ENCODE assay signal across 12 cellular contexts in genomic region chr9:35617548-35617947, GRCh38. TPM values are rescaled to one million over a fixed set of nuclear protein-coding genes. Genes with fewer than 3 reads are reported as not detected.
DNase-seq lines count a peak whose midpoint lies in the region; ATAC-seq and TF ChIP-seq lines count a peak whose summit lies in the region.
"Had no signal": no experiment of that assay in that cellular context is flagged by ENCODE, and none has a peak within 500 bp of the region (broad histone marks: within the 10 kb centered on the region; RNA-seq: fewer than 3 reads in every experiment).

No MANE protein-coding gene starts in this region.

- H3K27ac ChIP-seq in BLaER1 treated with 17β-estradiol and CSF1 and Interleukin-3, amounts not matched to agents 10 nM and 100 nM: peak overlapping the region; percentile 68 to 97 (median 94)
- H3K27ac ChIP-seq in HUES48 (ENCODE audit: low read depth, low read length): no peak overlapping the region
- no peak overlapping the region for H3K27ac ChIP-seq in duodenal mucosa (ENCODE audit: low read depth, low read length)
- H3K27ac ChIP-seq: foreskin keratinocyte, vagina had no signal

- H3K9me3 ChIP-seq in BLaER1 treated with 17β-estradiol and CSF1 and Interleukin-3, amounts not matched to agents 10 nM and 100 nM (replicated peaks in 1 of 11): no peaks in the 10 kb centered on the region
- H3K9me3 ChIP-seq in HUES48 (ENCODE audit: control insufficient read depth, insufficient read depth, low read length) (no peaks in the 10 kb centered on the region), duodenal mucosa (ENCODE audit: control insufficient read depth in 1 of 2, low read length in 2 of 2) (no peaks in the 10 kb centered on the region)
- H3K9me3 ChIP-seq: vagina had no signal

- H3K27me3 Mint-ChIP-seq in neural crest cell (ENCODE audit: low read depth): peaks cover 63% of the 10 kb centered on the region

- peaks cover 0 to 40% (median 25%) of the 10 kb centered on the region in 11 experiments; a peak in 16 of 22 replicates for H3K36me3 ChIP-seq in BLaER1 treated with 17β-estradiol and CSF1 and Interleukin-3, amounts not matched to agents 10 nM and 100 nM
- H3K36me3 ChIP-seq in HUES48 (ENCODE audit: control insufficient read depth, insufficient read depth, low read length) (no peaks in the 10 kb centered on the region), duodenal mucosa (ENCODE audit: control insufficient read depth in 1 of 2, insufficient read depth in 2 of 2, low read length in 2 of 2) (no peaks in the 10 kb centered on the region)
- H3K36me3 ChIP-seq: vagina had no signal

- DNase-seq in neural crest cell (ENCODE audit: low read depth, low spot score) (no peak), germinal center (ENCODE audit: low spot score) (no peak)
- no peak for DNase-seq in stimulated activated CD4-positive, alpha-beta T cell treated with anti-CD3 and anti-CD28 coated beads, Interleukin-15, amount 100 ng/mL, for 24 hours
- DNase-seq: DMS153, foreskin keratinocyte, NCI-H2081 treated with DMSO at 0.1 percent for 48 hours had no signal

- peak overlapping the region; percentile 85 to 100 (median 96) for H3K4me2 ChIP-seq in BLaER1 treated with 17β-estradiol and CSF1 and Interleukin-3, amounts not matched to agents 10 nM and 100 nM

- peaks cover 0 to 16% (median 0%) of the 10 kb centered on the region in 11 experiments; a peak in 3 of 22 replicates for H4K20me1 ChIP-seq in BLaER1 treated with 17β-estradiol and CSF1 and Interleukin-3, amounts not matched to agents 10 nM and 100 nM

- peak overlapping the region; percentile 56 to 70 (median 62) for H3K4me3 ChIP-seq in BLaER1 treated with 17β-estradiol and CSF1 and Interleukin-3, amounts not matched to agents 10 nM and 100 nM
- H3K4me3 ChIP-seq in HUES48 (ENCODE audit: low read depth, low read length) (peak overlapping the region; percentile 69), duodenal mucosa (ENCODE audit: low read depth in 1 of 2, low read length in 2 of 2) (peak overlapping the region; percentile 60 to 63)

- H3K9me3 Mint-ChIP-seq in neural crest cell: no peaks in the 10 kb centered on the region

- no peaks in the 10 kb centered on the region for H3K4me1 Mint-ChIP-seq in neural crest cell

- no peak for TF ChIP-seq CTCF in neural crest cell (conservative IDR thresholded peaks at IDR 0.05)

- H3K27ac Mint-ChIP-seq in neural crest cell (ENCODE audit: unreplicated experiment): no peak overlapping the region

- ATAC-seq in GM18868 (IDR thresholded peaks at IDR 0.05; ENCODE audit: unreplicated experiment) (no peak), HG03442 (IDR thresholded peaks at IDR 0.05; ENCODE audit: unreplicated experiment) (no peak)

- peak overlapping the region; percentile 59 for H3K4me3 Mint-ChIP-seq in neural crest cell

- H3K4me1 ChIP-seq in BLaER1 treated with 17β-estradiol and CSF1 and Interleukin-3, amounts not matched to agents 10 nM and 100 nM: peaks cover 74 to 98% (median 85%) of the 10 kb centered on the region in 10 experiments
- peaks cover 3% of the 10 kb centered on the region; the same call in 1 of the 2 replicates for H3K4me1 ChIP-seq in HUES48 (ENCODE audit: control insufficient read depth, insufficient read depth, low read length)
- H3K4me1 ChIP-seq in duodenal mucosa (ENCODE audit: control insufficient read depth in 1 of 2, insufficient read depth in 2 of 2, low read length in 2 of 2): peaks cover 4 to 19% of the 10 kb centered on the region in 2 donors
- H3K4me1 ChIP-seq: foreskin keratinocyte had no signal

- H3K36me3 Mint-ChIP-seq in neural crest cell (ENCODE audit: low read depth): no peaks in the 10 kb centered on the region

- H3K27me3 ChIP-seq in BLaER1 treated with 17β-estradiol and CSF1 and Interleukin-3, amounts not matched to agents 10 nM and 100 nM: no peaks in the 10 kb centered on the region
- peaks cover 25% of the 10 kb centered on the region for H3K27me3 ChIP-seq in HUES48 (ENCODE audit: control insufficient read depth, insufficient read depth, low read length)
- peaks cover 3% of the 10 kb centered on the region in 2 donors for H3K27me3 ChIP-seq in duodenal mucosa (ENCODE audit: control insufficient read depth in 1 of 2, insufficient read depth in 2 of 2, low read length in 2 of 2)
- H3K27me3 ChIP-seq: vagina had no signal

- H3K9ac ChIP-seq in BLaER1 treated with 17β-estradiol and CSF1 and Interleukin-3, amounts not matched to agents 10 nM and 100 nM: peak overlapping the region; percentile 70 to 84 (median 76)
- H3K9ac ChIP-seq in HUES48 (ENCODE audit: low read depth, low read length) (0 out of 2 replicates have a peak overlapping the region, but pooled peaks have one; percentile 40), duodenal mucosa (ENCODE audit: low read depth in 1 of 2, low read length in 2 of 2) (peak overlapping the region; percentile 28 to 65)

RNA-seq across cellular contexts. Expression of gene CD72, which starts 0.7 kb away (rescaled TPM):
- 1.4 and 2.0 TPM in 2 replicates for total RNA-seq in neural crest cell

RNA-seq across cellular contexts. Expression of gene TESK1, which starts 12.5 kb away (rescaled TPM):
- total RNA-seq in neural crest cell: 42.7 and 47.6 TPM in 2 replicates

RNA-seq across cellular contexts. Expression of gene SIT1, which starts 33.2 kb away (rescaled TPM):
- total RNA-seq in neural crest cell: 0.33 TPM in 1 of 2 replicates, not detected in the other
- total RNA-seq: foreskin keratinocyte had no signal

RNA-seq across cellular contexts. Expression of gene RMRP, which starts 40.3 kb away (rescaled TPM):
- total RNA-seq in neural crest cell: 14,026 and 17,379 TPM in 2 replicates

RNA-seq across cellular contexts. Expression of gene CCDC107, which starts 40.5 kb away (rescaled TPM):
- total RNA-seq in neural crest cell: 15.4 and 17.2 TPM in 2 replicates

Comparison
In these comparisons a context has a peak if more than half of its experiments do, and no peak if none do; other contexts are left out.
1. H3K27ac ChIP-seq: peak in BLaER1 treated with 17β-estradiol and CSF1 and Interleukin-3, amounts not matched to agents 10 nM and 100 nM (11 of 11); none in HUES48 (single experiment) and duodenal mucosa (single experiment).
2. Peak in every context shown above with its lines, with median percentiles within 50 percentile points of each other: H3K4me3 ChIP-seq and H3K9ac ChIP-seq.